7 cellular contexts compared by ENCODE assay signal in the genomic region with DNA sequence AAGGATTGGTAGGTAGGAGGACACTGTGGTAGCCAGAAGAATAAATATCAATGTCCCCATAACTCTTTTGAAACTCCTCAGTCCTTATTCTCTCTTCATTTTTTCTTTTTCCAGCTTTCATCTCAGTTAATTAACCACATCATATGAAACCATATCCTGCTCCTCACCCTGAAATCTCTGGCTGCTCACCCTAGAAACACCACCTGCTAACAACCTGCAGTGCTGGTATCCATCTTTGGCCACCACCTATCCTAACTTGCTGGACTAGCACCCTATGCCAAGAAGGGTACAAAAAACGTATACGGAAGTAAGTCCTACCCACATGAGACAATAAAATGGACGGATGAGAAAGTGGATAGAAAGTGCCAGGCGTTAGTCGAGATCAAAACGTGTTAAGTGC.
"Had no signal": no experiment of that assay in that cellular context is flagged by ENCODE, and none has a peak within 500 bp of the region (broad histone marks: within the 10 kb centered on the region; RNA-seq: fewer than 3 reads in every experiment).

No MANE protein-coding gene starts in this region.

- DNase-seq: H9, HCEC 1CT, KBM-7 had no signal

- H3K27ac ChIP-seq: HL-60, KMS-11 had no signal

- ATAC-seq: GM23338, HepG2 had no signal

- H3K27ac Mint-ChIP-seq: GM23338 had no signal

- H3K4me3 ChIP-seq: GM23338 had no signal

- H2AFZ ChIP-seq: GM23338 had no signal

- H3K4me3 Mint-ChIP-seq: GM23338, H9 had no signal

- H3K9ac ChIP-seq: KMS-11 had no signal

- H3K4me1 Mint-ChIP-seq: H9 had no signal

- H3K9me3 Mint-ChIP-seq: GM23338, H9 had no signal

- H3K4me2 ChIP-seq: GM23338, KMS-11 had no signal
